ENCODE assay signal across 15 cellular contexts in genomic region chr4:77159798-77160197, GRCh38. TPM values are rescaled to one million over a fixed set of nuclear protein-coding genes. Genes with fewer than 3 reads are reported as not detected.
DNase-seq lines count a peak whose midpoint lies in the region; ATAC-seq and TF ChIP-seq lines count a peak whose summit lies in the region.
"Had no signal": no experiment of that assay in that cellular context is flagged by ENCODE, and none has a peak within 500 bp of the region (broad histone marks: within the 10 kb centered on the region; RNA-seq: fewer than 3 reads in every experiment).

No MANE protein-coding gene starts in this region.

- ATAC-seq in SK-N-SH treated with all-trans-retinoic acid at 6 μM for 48 hours (no peak), HG03565 (IDR thresholded peaks at IDR 0.05; ENCODE audit: unreplicated experiment) (no peak), GM18519 (IDR thresholded peaks at IDR 0.05; ENCODE audit: low FRiP score, unreplicated experiment) (no peak)
- ATAC-seq in activated T-helper 17 cell treated with anti-CD3 and anti-CD28 coated beads, Interleukin-2, amount 50 U/mL, for 72 hours (replicated peaks): no peak
- ATAC-seq in stimulated activated effector memory CD8-positive, alpha-beta T cell treated with anti-CD3 and anti-CD28 coated beads, Interleukin-12 subunit alpha, Interleukin-12 subunit beta, amount 100 ng/mL, for 72 hours: no peak
- ATAC-seq: K562 had no signal

- H3K4me3 ChIP-seq in SK-N-SH (ENCODE audit: low read depth in 2 of 2, low read length in 1 of 2) (no peak overlapping the region; a peak in 1 of 4 replicates), mesenchymal stem cell (ENCODE audit: insufficient read depth in 1 of 2, low read depth in 1 of 2, low read length in 2 of 2) (no peak overlapping the region)
- H3K4me3 ChIP-seq: K562 had no signal

- CTCF ChIA-PET in SK-N-SH (lab: Yijun Ruan, JAX): interaction anchor here (0.7 to 8.5 kb wide), 3 partner anchors 18 to 64 kb away, joined by 3 to 41 read pairs (median 4); no protein-coding TSS in a partner anchor

- TF ChIP-seq CTCF in SK-N-SH (IDR thresholded peaks at IDR 0.05): no peak

- H3K27me3 ChIP-seq in SK-N-SH (ENCODE audit: insufficient read depth) (no peaks in the 10 kb centered on the region), mesenchymal stem cell (ENCODE audit: control insufficient read depth in 1 of 2, insufficient read depth in 1 of 2, low read length in 2 of 2) (no peaks in the 10 kb centered on the region)
- H3K27me3 ChIP-seq: cardiac muscle cell had no signal

- H2BK120ac ChIP-seq in mesenchymal stem cell (ENCODE audit: low read depth, low read length): no peak overlapping the region

- peak overlapping the region; percentile 98 for H3K4me3 Mint-ChIP-seq in activated T-helper 17 cell treated with anti-CD3 and anti-CD28 coated beads, Interleukin-2, amount 50 U/mL, for 72 hours
- H3K4me3 Mint-ChIP-seq in stimulated activated effector memory CD8-positive, alpha-beta T cell treated with anti-CD3 and anti-CD28 coated beads, Interleukin-12 subunit alpha, Interleukin-12 subunit beta, amount 100 ng/mL, for 72 hours: peak overlapping the region; percentile 95

- peaks cover 57 to 59% of the 10 kb centered on the region in 2 experiments for H3K36me3 ChIP-seq in SK-N-SH (replicated peaks in 1 of 2; ENCODE audit: control insufficient read depth in 1 of 2, insufficient read depth in 2 of 2, low read length in 1 of 2)
- H3K36me3 ChIP-seq in mesenchymal stem cell (ENCODE audit: control insufficient read depth in 1 of 2, insufficient read depth in 2 of 2, low read depth in 1 of 2, low read length in 2 of 2): peaks cover 4 to 61% of the 10 kb centered on the region in 2 experiments

- peaks cover 15% of the 10 kb centered on the region for H3K4me1 Mint-ChIP-seq in activated T-helper 17 cell treated with anti-CD3 and anti-CD28 coated beads, Interleukin-2, amount 50 U/mL, for 72 hours
- peaks cover 17% of the 10 kb centered on the region for H3K4me1 Mint-ChIP-seq in stimulated activated effector memory CD8-positive, alpha-beta T cell treated with anti-CD3 and anti-CD28 coated beads, Interleukin-12 subunit alpha, Interleukin-12 subunit beta, amount 100 ng/mL, for 72 hours

- peaks cover 9% of the 10 kb centered on the region for H3K79me1 ChIP-seq in mesenchymal stem cell (replicated peaks; ENCODE audit: low read length, poor library complexity, severe bottlenecking)

- peak overlapping the region; percentile 25 for H3K27ac Mint-ChIP-seq in activated T-helper 17 cell treated with anti-CD3 and anti-CD28 coated beads, Interleukin-2, amount 50 U/mL, for 72 hours
- no peak overlapping the region for H3K27ac Mint-ChIP-seq in stimulated activated effector memory CD8-positive, alpha-beta T cell treated with anti-CD3 and anti-CD28 coated beads, Interleukin-12 subunit alpha, Interleukin-12 subunit beta, amount 100 ng/mL, for 72 hours

- H4K8ac ChIP-seq in mesenchymal stem cell (ENCODE audit: low read length): no peak overlapping the region

- H2AFZ ChIP-seq in SK-N-SH (ENCODE audit: low read depth) (no peak overlapping the region), mesenchymal stem cell (ENCODE audit: low read depth, low read length) (no peak overlapping the region)

- no peak for TF ChIP-seq RAD21 in SK-N-SH (IDR thresholded peaks at IDR 0.05; ENCODE audit: low read length)

- peaks cover 21% of the 10 kb centered on the region; the same call in 1 of the 2 replicates for H4K20me1 ChIP-seq in SK-N-SH (ENCODE audit: insufficient read depth)

- H3K18ac ChIP-seq in mesenchymal stem cell (ENCODE audit: low read depth in 1 of 2, low read length in 2 of 2): no peak overlapping the region

- H3K79me2 ChIP-seq in SK-N-SH (ENCODE audit: insufficient read depth): peaks cover 25% of the 10 kb centered on the region

- H3K4me1 ChIP-seq in SK-N-SH (ENCODE audit: control insufficient read depth in 1 of 2, insufficient read depth in 2 of 2, low read depth in 1 of 2, low read length in 1 of 2) (peaks cover 8 to 14% of the 10 kb centered on the region in 2 experiments; a peak in 2 of 4 replicates), mesenchymal stem cell (ENCODE audit: control insufficient read depth, insufficient read depth, low read depth, low read length) (peaks cover 4% of the 10 kb centered on the region)

- H3K9me2 ChIP-seq in SK-N-SH: no peaks in the 10 kb centered on the region

- H3K9me3 ChIP-seq in SK-N-SH: no peaks in the 10 kb centered on the region
- no peaks in the 10 kb centered on the region for H3K9me3 ChIP-seq in mesenchymal stem cell (ENCODE audit: control insufficient read depth, low read length)

- DNase-seq in SK-N-SH (no peak), mesenchymal stem cell (no peak)
- DNase-seq in stimulated activated effector memory CD8-positive, alpha-beta T cell treated with anti-CD3 and anti-CD28 coated beads, Interleukin-12 subunit alpha, Interleukin-12 subunit beta, amount 100 ng/mL, for 72 hours (ENCODE audit: low spot score in 2 of 2): no peak
- no peak for DNase-seq in stimulated activated CD8-positive, alpha-beta memory T cell treated with anti-CD3 and anti-CD28 coated beads, Interleukin-4, amount 100 ng/mL, for 48 hours
- DNase-seq: 8988T; activated CD4-positive, alpha-beta T cell treated with anti-CD3 and anti-CD28 coated beads for 4 hours; activated gamma-delta T cell; midbrain; NCI-H187 had no signal

- H2AK5ac ChIP-seq in mesenchymal stem cell (ENCODE audit: low read length, severe bottlenecking): no peak overlapping the region

- H3K4ac ChIP-seq in mesenchymal stem cell (ENCODE audit: low read depth in 1 of 2, low read length in 2 of 2): no peak overlapping the region

- H4K91ac ChIP-seq in mesenchymal stem cell (ENCODE audit: low read length): no peak overlapping the region

- no peak overlapping the region for H2BK15ac ChIP-seq in mesenchymal stem cell (ENCODE audit: low read depth, poor library complexity, severe bottlenecking)

- H3K36me3 Mint-ChIP-seq in activated T-helper 17 cell treated with anti-CD3 and anti-CD28 coated beads, Interleukin-2, amount 50 U/mL, for 72 hours (ENCODE audit: low read depth): peaks cover 77% of the 10 kb centered on the region
- peaks cover 83% of the 10 kb centered on the region for H3K36me3 Mint-ChIP-seq in stimulated activated effector memory CD8-positive, alpha-beta T cell treated with anti-CD3 and anti-CD28 coated beads, Interleukin-12 subunit alpha, Interleukin-12 subunit beta, amount 100 ng/mL, for 72 hours

- H3K27ac ChIP-seq in SK-N-SH (ENCODE audit: low read depth in 2 of 2, low read length in 1 of 2) (no peak overlapping the region), mesenchymal stem cell (ENCODE audit: low read length, poor library complexity, severe bottlenecking) (no peak overlapping the region)
- H3K27ac ChIP-seq: cardiac muscle cell had no signal

- H3K4me2 ChIP-seq in SK-N-SH (peak overlapping the region; percentile 81), mesenchymal stem cell (ENCODE audit: low read length, poor library complexity, severe bottlenecking) (peak overlapping the region; percentile 3)

- H3F3A ChIP-seq in SK-N-SH (replicated peaks; ENCODE audit: insufficient read depth): peaks cover 6% of the 10 kb centered on the region

- WGBS in SK-N-SH (ENCODE audit: low lambda C conversion rate): 58% methylated on average over 3 of the region's 3 CpGs
- 93% methylated on average over 2 of the region's 3 CpGs for WGBS in mesenchymal stem cell

- H2BK12ac ChIP-seq in mesenchymal stem cell (ENCODE audit: low read length in 2 of 2): no peak overlapping the region

- no peaks in the 10 kb centered on the region for H3K9me3 Mint-ChIP-seq in activated T-helper 17 cell treated with anti-CD3 and anti-CD28 coated beads, Interleukin-2, amount 50 U/mL, for 72 hours
- H3K9me3 Mint-ChIP-seq in stimulated activated effector memory CD8-positive, alpha-beta T cell treated with anti-CD3 and anti-CD28 coated beads, Interleukin-12 subunit alpha, Interleukin-12 subunit beta, amount 100 ng/mL, for 72 hours: no peaks in the 10 kb centered on the region

- H3K14ac ChIP-seq in mesenchymal stem cell (ENCODE audit: low read length in 2 of 2): no peak overlapping the region

- no peaks in the 10 kb centered on the region for H3K27me3 Mint-ChIP-seq in activated T-helper 17 cell treated with anti-CD3 and anti-CD28 coated beads, Interleukin-2, amount 50 U/mL, for 72 hours

- H3K23ac ChIP-seq in mesenchymal stem cell (ENCODE audit: low read length in 2 of 2): no peak overlapping the region

- no peak overlapping the region for H2BK5ac ChIP-seq in mesenchymal stem cell (ENCODE audit: low read depth, low read length, poor library complexity, severe bottlenecking)

- TF ChIP-seq EP300 in SK-N-SH (IDR thresholded peaks at IDR 0.05; ENCODE audit: borderline replicate concordance in 1 of 2, low read depth in 1 of 2, low read length in 1 of 2): no peak

- H3K9ac ChIP-seq in SK-N-SH (no peak overlapping the region), mesenchymal stem cell (ENCODE audit: low read length) (peak overlapping the region; percentile 95)

- POLR2A ChIA-PET in SK-N-SH (lab: Yijun Ruan, JAX): no interaction called here

TF ChIP-seq in SK-N-SH, 30 proteins besides CTCF, POLR2A, EP300 and RAD21 (continues in another document):
- TF ChIP-seq USF2 (IDR thresholded peaks at IDR 0.05; ENCODE audit: borderline replicate concordance, low read depth, low read length): no peak
- TF ChIP-seq RCOR1 (IDR thresholded peaks at IDR 0.05; ENCODE audit: low read length): no peak

TF ChIP-seq in SK-N-SH treated with all-trans-retinoic acid at 6 μM for 48 hours, 23 proteins besides CTCF, POLR2A, EP300 and RAD21 (continues in another document):
- TF ChIP-seq RARB (CRISPR knock-in tag; IDR thresholded peaks at IDR 0.05) (no peak), CSDC2 (CRISPR knock-in tag; IDR thresholded peaks at IDR 0.05) (no peak), CSRNP3 (CRISPR knock-in tag; IDR thresholded peaks at IDR 0.05) (no peak), ZFP30 (CRISPR knock-in tag; IDR thresholded peaks at IDR 0.05) (no peak), BACH2 (CRISPR knock-in tag; IDR thresholded peaks at IDR 0.05; ENCODE audit: borderline replicate concordance) (no peak)

RNA-seq across cellular contexts. Expression of gene CCNG2, which starts 2.8 kb away (rescaled TPM):
- polyA plus RNA-seq in SK-N-SH (2012; rRNA removed): 8.7 and 8.9 TPM in 2 replicates
- polyA plus RNA-seq in SK-N-SH (2012; cell fraction: cytosol; rRNA removed): 15.7 and 20.4 TPM in 2 replicates
- polyA plus RNA-seq in SK-N-SH (2012; cell fraction: nucleus; rRNA removed): 9.2 and 10.0 TPM in 2 replicates
- 100 to 1,000 TPM in 1 of 2 donors, 10 to 100 TPM in 1; 25.6 to 130 TPM for total RNA-seq in activated T-helper 17 cell treated with anti-CD3 and anti-CD28 coated beads, Interleukin-2, amount 50 U/mL, for 72 hours
- polyA plus RNA-seq in mesenchymal stem cell (2013, experiment 1 of 2): 34.1 TPM
- 35.7 TPM for polyA plus RNA-seq in mesenchymal stem cell (2013, experiment 2 of 2)
